ENCODE assay signal across 12 cellular contexts in the genomic region with DNA sequence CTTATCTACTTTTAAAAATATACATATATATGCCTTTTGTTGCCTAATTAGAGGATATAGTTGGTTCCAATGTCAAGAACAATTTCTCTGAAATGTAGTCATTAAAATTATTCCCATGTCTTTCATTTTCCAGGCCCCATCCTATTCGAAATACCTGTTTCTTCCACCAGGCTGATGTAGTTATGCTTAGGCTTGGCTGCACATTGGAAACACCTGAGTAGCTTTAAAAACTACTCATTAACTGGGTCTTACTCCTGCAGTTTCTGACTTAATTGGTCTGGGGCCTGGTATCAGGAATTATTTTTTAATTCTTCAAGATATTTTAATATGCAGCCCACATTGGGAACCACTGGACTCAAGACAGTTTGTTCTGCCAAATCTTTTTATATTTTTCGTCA. TPM values are rescaled to one million over a fixed set of nuclear protein-coding genes. Genes with fewer than 3 reads are reported as not detected.
A peak's percentile ranks its signal among the peaks of the same experiment; 100 is the strongest.
DNase-seq lines count a peak whose midpoint lies in the region; ATAC-seq and TF ChIP-seq lines count a peak whose summit lies in the region.
"Had no signal": no experiment of that assay in that cellular context is flagged by ENCODE, and none has a peak within 500 bp of the region (broad histone marks: within the 10 kb centered on the region; RNA-seq: fewer than 3 reads in every experiment).

No MANE protein-coding gene starts in this region.

- H3K79me2 ChIP-seq in smooth muscle cell (ENCODE audit: low read depth) = peaks cover 10% of the 10 kb centered on the region

- H3K4me3 ChIP-seq in SJCRH30 (no peak overlapping the region), smooth muscle cell (no peak overlapping the region)

- peaks cover 9% of the 10 kb centered on the region for H3F3A ChIP-seq in smooth muscle cell (ENCODE audit: low read depth)

- H3K4me1 ChIP-seq in SJCRH30 (peaks cover 32% of the 10 kb centered on the region), smooth muscle cell (ENCODE audit: low read depth) (peaks cover 23% of the 10 kb centered on the region)

- H3K27me3 Mint-ChIP-seq in activated CD4-positive, alpha-beta T cell treated with anti-CD3 and anti-CD28 coated beads, Interleukin-2, amount 10 ng/mL, durations not matched to agents 7 days and 5 days = no peaks in the 10 kb centered on the region
- H3K27me3 Mint-ChIP-seq: memory B cell had no signal

- H3K27ac Mint-ChIP-seq in activated CD4-positive, alpha-beta T cell treated with anti-CD3 and anti-CD28 coated beads, Interleukin-2, amount 10 ng/mL, durations not matched to agents 7 days and 5 days = peak overlapping the region; percentile 75

- H3K36me3 Mint-ChIP-seq in activated CD4-positive, alpha-beta T cell treated with anti-CD3 and anti-CD28 coated beads, Interleukin-2, amount 10 ng/mL, durations not matched to agents 7 days and 5 days (ENCODE audit: low read depth) = peaks cover 86% of the 10 kb centered on the region

- H3K9me3 ChIP-seq in SJCRH30 (replicated peaks) (no peaks in the 10 kb centered on the region), smooth muscle cell (replicated peaks; ENCODE audit: low read depth) (no peaks in the 10 kb centered on the region)

- 89% methylated on average over 2 of the region's 2 CpGs for WGBS in smooth muscle cell (ENCODE audit: low lambda C conversion rate)

- H3K9ac ChIP-seq in smooth muscle cell (ENCODE audit: low read depth) = no peak overlapping the region

- H3K4me2 ChIP-seq in smooth muscle cell = peak overlapping the region; percentile 48

- no peak overlapping the region for H3K4me3 Mint-ChIP-seq in activated CD4-positive, alpha-beta T cell treated with anti-CD3 and anti-CD28 coated beads, Interleukin-2, amount 10 ng/mL, durations not matched to agents 7 days and 5 days
- H3K4me3 Mint-ChIP-seq: H9, memory B cell had no signal

- CTCF ChIA-PET in activated CD4-positive, alpha-beta T cell treated with anti-CD3 and anti-CD28 coated beads, Interleukin-2, amount 10 ng/mL, durations not matched to agents 7 days and 5 days (lab: Charles Lee) = interaction anchor here (1.6 kb wide), 1 partner anchor 461 kb away, joined by 4 read pairs; no protein-coding TSS in a partner anchor

- no peak for DNase-seq in activated CD4-positive, alpha-beta T cell treated with anti-CD3 and anti-CD28 coated beads, Interleukin-2, amount 10 ng/mL, durations not matched to agents 7 days and 5 days
- no peak for DNase-seq in activated CD4-positive, alpha-beta T cell treated with anti-CD3 and anti-CD28 coated beads for 1 hour
- DNase-seq in SJCRH30 (no peak), glomerular visceral epithelial cell (ENCODE audit: extremely low spot score) (peak; percentile 8), smooth muscle cell (lab: John Stamatoyannopoulos, UW; ENCODE audit: unreplicated experiment) (no peak), germinal center (ENCODE audit: low spot score) (no peak), NCI-H2107 treated with DMSO at 0.1 percent for 48 hours (lab: John Stamatoyannopoulos, UW; ENCODE audit: unreplicated experiment) (no peak)
- DNase-seq: activated CD4-positive, CD25-positive, alpha-beta regulatory T cell treated with anti-CD3 and anti-CD28 coated beads, Interleukin-2, amount 50 U/mL, for 72 hours; H9; NCI-H146 had no signal

- H3K27ac ChIP-seq in SJCRH30 (peak overlapping the region; percentile 94), smooth muscle cell (ENCODE audit: low read depth) (peak overlapping the region; percentile 94)

- TF ChIP-seq CTCF in smooth muscle cell (IDR thresholded peaks at IDR 0.05; ENCODE audit: borderline replicate concordance, insufficient read depth, poor library complexity, severe bottlenecking) = no peak

- ATAC-seq in GM19023 (IDR thresholded peaks at IDR 0.05; ENCODE audit: unreplicated experiment) = no peak

- peaks cover 97% of the 10 kb centered on the region for H3K4me1 Mint-ChIP-seq in activated CD4-positive, alpha-beta T cell treated with anti-CD3 and anti-CD28 coated beads, Interleukin-2, amount 10 ng/mL, durations not matched to agents 7 days and 5 days

- POLR2A ChIA-PET in activated CD4-positive, alpha-beta T cell treated with anti-CD3 and anti-CD28 coated beads, Interleukin-2, amount 10 ng/mL, durations not matched to agents 7 days and 5 days (lab: Charles Lee) = no interaction called here

- no peak overlapping the region for H2AFZ ChIP-seq in smooth muscle cell (ENCODE audit: low read depth)

- H3K9me3 Mint-ChIP-seq in activated CD4-positive, alpha-beta T cell treated with anti-CD3 and anti-CD28 coated beads, Interleukin-2, amount 10 ng/mL, durations not matched to agents 7 days and 5 days = no peaks in the 10 kb centered on the region
- H3K9me3 Mint-ChIP-seq: H9, memory B cell had no signal

- H3K36me3 ChIP-seq in SJCRH30 (peaks cover 16% of the 10 kb centered on the region), smooth muscle cell (ENCODE audit: low read depth) (no peaks in the 10 kb centered on the region)

- H3K27me3 ChIP-seq in SJCRH30 = no peaks in the 10 kb centered on the region
- H3K27me3 ChIP-seq in smooth muscle cell (ENCODE audit: low read depth) = no peaks in the 10 kb centered on the region

- no peaks in the 10 kb centered on the region for H4K20me1 ChIP-seq in smooth muscle cell (ENCODE audit: low read depth)

RNA-seq across cellular contexts. Expression of gene TGFBR2, which starts 53.7 kb away (rescaled TPM):
- total RNA-seq in activated CD4-positive, alpha-beta T cell treated with anti-CD3 and anti-CD28 coated beads, Interleukin-2, amount 10 ng/mL, durations not matched to agents 7 days and 5 days = 10 to 100 TPM; 74.4 to 77.8 TPM
- 16.9 and 17.8 TPM in 2 replicates for total RNA-seq in SJCRH30 (2014; rRNA removed; shearing (Covaris generic))
- 53.7 and 60.9 TPM in 2 replicates for total RNA-seq in smooth muscle cell
- 37.5 and 39.6 TPM in 2 replicates for polyA plus RNA-seq in smooth muscle cell
